Comparison of ENCODE assay signal across 8 cellular contexts in genomic region chr22:50314455-50315288, GRCh38. TPM values are rescaled to one million over a fixed set of nuclear protein-coding genes. Genes with fewer than 3 reads are reported as not detected.
DNase-seq lines count a peak whose midpoint lies in the region; ATAC-seq and TF ChIP-seq lines count a peak whose summit lies in the region.

No MANE protein-coding gene starts in this region.

- peak; percentile 90 for DNase-seq in DMS53 (lab: John Stamatoyannopoulos, UW)
- DNase-seq in KBM-7: peak; percentile 95
- DNase-seq in activated CD4-positive, alpha-beta T cell treated with anti-CD3 and anti-CD28 coated beads, Interleukin-2, amount 50 U/mL, for 4 hours: peak; percentile 59 to 63
- peak in 4 of 5 donors; percentile 43 to 86 (median 56) for DNase-seq in heart left ventricle
- DNase-seq in stimulated activated CD8-positive, alpha-beta memory T cell treated with anti-CD3 and anti-CD28 coated beads, Interleukin-12 subunit alpha, Interleukin-12 subunit beta, amount 100 ng/mL, for 1 hour (ENCODE audit: low read depth): peak; percentile 51
- no peak for DNase-seq in D341Med (ENCODE audit: low spot score)
- DNase-seq in HCEC 1CT: no peak

- H3K27me3 ChIP-seq in heart left ventricle: no peaks in the 10 kb centered on the region

- 59 to 70% (median 60%) methylated on average over 11 to 33 of the region's 33 CpGs for WGBS in heart left ventricle, 4 donors

- no peaks in the 10 kb centered on the region for H3K36me3 ChIP-seq in heart left ventricle

- in situ Hi-C loops in KBM-7 (cut with MboI; ENCODE audit: low pct_unique_long_range_greater_than_20kb, low sequenced_read_pairs): no loop called here

- no peak for TF ChIP-seq CTCF in heart left ventricle (IDR thresholded peaks at IDR 0.05)

- peak; percentile 70 for ATAC-seq in GM21381 (IDR thresholded peaks at IDR 0.05; ENCODE audit: unreplicated experiment)
- ATAC-seq in heart left ventricle: peak in 3 of 4 donors; percentile 51 to 74 (median 62)

- no peak for TF ChIP-seq POLR2A in heart left ventricle (IDR thresholded peaks at IDR 0.05)

- H3K9me3 ChIP-seq in heart left ventricle: no peaks in the 10 kb centered on the region

- intact Hi-C loops in heart left ventricle (cut with DNase I): no loop called here

- H3K27ac ChIP-seq in heart left ventricle: peak overlapping the region in 1 of 12 donors; percentile 71

- H3K4me3 ChIP-seq in heart left ventricle: peak overlapping the region in 7 of 12 donors; percentile 1 to 50 (median 14)

- peaks cover 0 to 23% (median 4%) of the 10 kb centered on the region in 12 donors for H3K4me1 ChIP-seq in heart left ventricle

RNA-seq across cellular contexts. Expression of gene PLXNB2, which starts 7.2 kb away (rescaled TPM):
- total RNA-seq in heart left ventricle: 100 to 1,000 TPM in 2 of 9 donors, 10 to 100 TPM in 7; 44.4 to 139 (median 57.9) TPM
- 10 to 100 TPM; 35.1 to 40.3 TPM for polyA plus RNA-seq in heart left ventricle

RNA-seq across cellular contexts. Expression of gene DENND6B, which starts 12.1 kb away (rescaled TPM):
- 1 to 10 TPM; 1.0 to 3.2 (median 2.0) TPM for total RNA-seq in heart left ventricle
- polyA plus RNA-seq in heart left ventricle: 1 to 10 TPM; 1.0 to 1.3 TPM

RNA-seq across cellular contexts. Expression of gene PPP6R2, which starts 28.5 kb away (rescaled TPM):
- 10 to 100 TPM; 31.6 to 68.1 (median 41.5) TPM for total RNA-seq in heart left ventricle
- polyA plus RNA-seq in heart left ventricle: 10 to 100 TPM; 29.6 to 42.4 TPM

RNA-seq across cellular contexts. Expression of gene MAPK11, which starts 44.5 kb away (rescaled TPM):
- 10 to 100 TPM in 1 of 9 donors, 1 to 10 TPM in 8; 5.0 to 12.1 (median 7.0) TPM for total RNA-seq in heart left ventricle
- polyA plus RNA-seq in heart left ventricle: 1 to 10 TPM; 7.8 to 9.9 TPM

RNA-seq across cellular contexts. Expression of gene MAPK12, which starts 53.2 kb away (rescaled TPM):
- total RNA-seq in heart left ventricle: 10 to 100 TPM; 12.2 to 18.0 (median 15.5) TPM
- 10 to 100 TPM; 11.6 to 17.9 TPM for polyA plus RNA-seq in heart left ventricle

Comparison
In these comparisons a context has a peak if more than half of its experiments do, and no peak if none do; other contexts are left out.
1. DNase-seq: peak in DMS53 (single experiment), KBM-7 (single experiment), activated CD4-positive, alpha-beta T cell treated with anti-CD3 and anti-CD28 coated beads, Interleukin-2, amount 50 U/mL, for 4 hours (2 of 2), heart left ventricle (4 of 5) and stimulated activated CD8-positive, alpha-beta memory T cell treated with anti-CD3 and anti-CD28 coated beads, Interleukin-12 subunit alpha, Interleukin-12 subunit beta, amount 100 ng/mL, for 1 hour (single experiment); none in D341Med (single experiment) and HCEC 1CT (single experiment).